ENCODE assay signal across 8 cellular contexts in the genomic region with DNA sequence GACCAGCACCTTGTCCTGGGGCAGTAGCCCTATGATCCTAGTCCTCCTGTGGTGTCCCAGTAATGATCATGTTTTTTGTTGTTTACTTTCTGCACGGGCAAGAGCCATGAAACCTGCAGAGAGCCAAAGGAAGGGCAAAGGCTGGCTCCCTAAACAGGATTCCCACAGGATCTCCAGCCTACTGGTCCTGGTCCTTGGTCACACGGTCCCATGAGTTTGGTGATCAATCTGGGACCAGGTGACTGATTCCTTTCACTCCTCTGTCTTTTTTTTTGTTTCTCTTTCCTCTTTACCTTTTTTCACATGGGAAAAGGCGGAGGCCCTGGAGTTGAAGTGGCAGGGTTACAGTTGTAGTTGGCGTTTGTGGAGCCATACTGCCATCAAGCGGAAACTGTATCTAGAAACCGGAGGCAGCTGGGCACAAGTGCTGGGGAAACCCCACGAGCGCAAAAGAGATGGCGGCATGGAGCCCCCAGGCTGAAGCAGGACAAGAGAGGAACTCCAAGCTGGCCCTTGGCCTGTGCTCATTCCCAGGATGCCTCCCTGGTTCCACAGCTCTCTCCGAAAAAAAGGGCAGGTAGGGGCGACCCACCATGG. TPM values are rescaled to one million over a fixed set of nuclear protein-coding genes. Genes with fewer than 3 reads are reported as not detected.
DNase-seq lines count a peak whose midpoint lies in the region; ATAC-seq lines count a peak whose summit lies in the region.

No MANE protein-coding gene starts in this region.

- DNase-seq in T-helper 2 cell (peak in 3 of 5 experiments; percentile 31 to 81 (median 73)), sciatic nerve (ENCODE audit: low spot score) (peak; percentile 90), NCI-H2196 treated with DMSO at 0.1 percent for 48 hours (lab: John Stamatoyannopoulos, UW; ENCODE audit: unreplicated experiment) (no peak), EL (no peak)

- ATAC-seq in GM19463 (IDR thresholded peaks at IDR 0.05; ENCODE audit: unreplicated experiment) = peak; percentile 8
- ATAC-seq in esophagus mucosa = peak; percentile 41
- peak; percentile 59 for ATAC-seq in sciatic nerve
- no peak for ATAC-seq in HG02571 (IDR thresholded peaks at IDR 0.05; ENCODE audit: unreplicated experiment)
- no peak for ATAC-seq in HG03139 (IDR thresholded peaks at IDR 0.05; ENCODE audit: unreplicated experiment)

- intact Hi-C loops in sciatic nerve (cut with DNase I) = no loop called here

RNA-seq across cellular contexts. Expression of gene NBDY, which starts 34.6 kb away (rescaled TPM):
- total RNA-seq in esophagus mucosa (34.2 TPM), sciatic nerve (37.6 TPM)

Comparison
In these comparisons a context has a peak if more than half of its experiments do, and no peak if none do; other contexts are left out.
1. ATAC-seq: peak in GM19463 (single experiment), esophagus mucosa (single experiment) and sciatic nerve (single experiment); none in HG02571 (single experiment) and HG03139 (single experiment).
2. DNase-seq: peak in T-helper 2 cell (3 of 5) and sciatic nerve (single experiment); none in NCI-H2196 treated with DMSO at 0.1 percent for 48 hours (single experiment) and EL (single experiment).